1 cellular context compared by ENCODE assay signal in the genomic region with DNA sequence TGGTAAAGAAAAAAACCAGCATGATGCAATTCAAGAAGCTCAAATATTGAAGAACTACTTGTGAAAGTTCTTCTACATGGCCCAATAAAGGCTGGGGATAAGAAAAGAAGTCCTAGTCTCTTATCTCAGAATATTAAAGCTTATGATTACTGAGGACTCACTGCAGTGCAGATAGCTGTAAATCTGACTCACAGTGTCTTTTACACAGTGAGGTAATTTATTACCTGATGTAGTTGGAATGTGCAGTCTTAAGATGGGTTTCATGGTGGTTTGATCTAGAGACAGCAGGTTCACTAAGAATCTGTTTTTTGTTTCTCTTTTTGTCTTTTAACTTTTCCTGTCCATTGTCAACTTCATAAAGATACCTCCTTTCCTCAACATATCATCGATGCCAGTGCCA.
TF ChIP-seq lines count a peak whose summit lies in the region.

No MANE protein-coding gene starts in this region.

TF ChIP-seq in K562, 482 proteins besides CTCF, POLR2A, EP300 and RAD21 (continued from another document):
- TF ChIP-seq POLR3G (IDR thresholded peaks at IDR 0.05; ENCODE audit: extremely low read depth, insufficient read length, insufficient replicate concordance) (no peak), ZNF175 (CRISPR knock-in tag; IDR thresholded peaks at IDR 0.05; ENCODE audit: low read depth) (0 out of 2 replicates have a peak, but pooled peaks have one; percentile 41), ZNF133 (CRISPR knock-in tag; IDR thresholded peaks at IDR 0.05) (no peak), FOSL1 (tag; conservative IDR thresholded peaks at IDR 0.05) (0 out of 2 replicates have a peak, but pooled peaks have one; percentile 38)
